ENCODE assay signal across 12 cellular contexts in genomic region chr2:138779451-138780440, GRCh38. TPM values are rescaled to one million over a fixed set of nuclear protein-coding genes. Genes with fewer than 3 reads are reported as not detected.
DNase-seq lines count a peak whose midpoint lies in the region; ATAC-seq and TF ChIP-seq lines count a peak whose summit lies in the region.
"Had no signal": no experiment of that assay in that cellular context is flagged by ENCODE, and none has a peak within 500 bp of the region (broad histone marks: within the 10 kb centered on the region; RNA-seq: fewer than 3 reads in every experiment).

TSS of gene NXPH2 (minus strand) at chr2:138780390. CDS start at chr2:138780241, 149 bp downstream.

- H4K20me1 ChIP-seq in neural cell (ENCODE audit: insufficient read depth), result no peaks in the 10 kb centered on the region

- H2AFZ ChIP-seq in neural cell (ENCODE audit: low read depth, low read length), result no peak within 1 kb of the TSS

- no peaks in the 10 kb centered on the region for H3F3A ChIP-seq in neural cell (ENCODE audit: insufficient read depth, low read length, poor library complexity, severe bottlenecking)

- no peaks in the 10 kb centered on the region for H3K36me3 ChIP-seq in esophagus muscularis mucosa
- H3K36me3 ChIP-seq in neural cell (ENCODE audit: insufficient read depth, low read length), result no peaks in the 10 kb centered on the region

- TF ChIP-seq POLR2A in esophagus muscularis mucosa (IDR thresholded peaks at IDR 0.05; ENCODE audit: low read depth), result no peak

- no peak within 1 kb of the TSS for H3K27ac ChIP-seq in esophagus muscularis mucosa (replicated peaks in 1 of 4)
- no peak within 1 kb of the TSS for H3K27ac ChIP-seq in neural cell (ENCODE audit: low read length)
- H3K27ac ChIP-seq: VCaP had no signal

- peak within 1 kb of the TSS; percentile 31 to 43 (median 36) for H3K4me3 ChIP-seq in esophagus muscularis mucosa
- peak within 1 kb of the TSS; percentile 80 for H3K4me3 ChIP-seq in neural cell (ENCODE audit: low read length)
- H3K4me3 ChIP-seq: K562 had no signal

- TF ChIP-seq EP300 in esophagus muscularis mucosa (IDR thresholded peaks at IDR 0.05) (no peak), neural cell (conservative IDR thresholded peaks at IDR 0.05; ENCODE audit: poor library complexity, severe bottlenecking) (no peak)

- H3K27me3 ChIP-seq in esophagus muscularis mucosa, result peaks cover 0 to 57% (median 21%) of the 10 kb centered on the region in 4 donors
- H3K27me3 ChIP-seq in neural cell (ENCODE audit: insufficient read depth, low read depth, low read length), result peaks cover 60% of the 10 kb centered on the region

- H3K9me2 ChIP-seq in neural cell (ENCODE audit: insufficient read depth, low read length), result no peaks in the 10 kb centered on the region

- peak within 1 kb of the TSS; percentile 78 for H3K4me2 ChIP-seq in neural cell (ENCODE audit: low read length)

- TF ChIP-seq CTCF in esophagus muscularis mucosa (IDR thresholded peaks at IDR 0.05) (no peak), neural cell (IDR thresholded peaks at IDR 0.05; ENCODE audit: poor library complexity, severe bottlenecking) (peak; percentile 32)

- 4% methylated on average over 28 of the region's 73 CpGs for WGBS in esophagus muscularis mucosa

- H3K79me2 ChIP-seq in neural cell (replicated peaks; ENCODE audit: insufficient read depth, low read length), result no peaks in the 10 kb centered on the region

- peak within 1 kb of the TSS; percentile 15 for H3K9ac ChIP-seq in neural cell (ENCODE audit: low read length)

- DNase-seq in A172 (ENCODE audit: low spot score), result peak; percentile 29
- peak; percentile 25 for DNase-seq in HuH-7.5 (ENCODE audit: low spot score)
- no peak for DNase-seq in esophagus muscularis mucosa (ENCODE audit: extremely low spot score)
- no peak for DNase-seq in medulla oblongata (ENCODE audit: extremely low spot score)
- DNase-seq in NCI-H2107 treated with DMSO at 0.1 percent for 48 hours (lab: John Stamatoyannopoulos, UW; ENCODE audit: unreplicated experiment), result no peak
- DNase-seq in cerebellar cortex (ENCODE audit: low spot score), result no peak
- DNase-seq: COR-L47 had no signal

- intact Hi-C loops in esophagus muscularis mucosa (cut with DNase I), result loop anchor here (10.0 kb wide), 1 partner anchor 865 kb away; no protein-coding TSS in a partner anchor

- ATAC-seq in GM21367 (IDR thresholded peaks at IDR 0.05; ENCODE audit: unreplicated experiment), result no peak
- ATAC-seq: K562 had no signal

- no peak for TF ChIP-seq RAD21 in neural cell (conservative IDR thresholded peaks at IDR 0.05)

- H3K9me3 ChIP-seq in esophagus muscularis mucosa (no peaks in the 10 kb centered on the region), neural cell (ENCODE audit: low read length) (peaks cover 7% of the 10 kb centered on the region)

- peaks cover 16 to 30% (median 28%) of the 10 kb centered on the region in 4 donors for H3K4me1 ChIP-seq in esophagus muscularis mucosa

TF ChIP-seq in neural cell, 6 proteins besides CTCF, POLR2A, EP300 and RAD21:
- TF ChIP-seq, protein P1, sequence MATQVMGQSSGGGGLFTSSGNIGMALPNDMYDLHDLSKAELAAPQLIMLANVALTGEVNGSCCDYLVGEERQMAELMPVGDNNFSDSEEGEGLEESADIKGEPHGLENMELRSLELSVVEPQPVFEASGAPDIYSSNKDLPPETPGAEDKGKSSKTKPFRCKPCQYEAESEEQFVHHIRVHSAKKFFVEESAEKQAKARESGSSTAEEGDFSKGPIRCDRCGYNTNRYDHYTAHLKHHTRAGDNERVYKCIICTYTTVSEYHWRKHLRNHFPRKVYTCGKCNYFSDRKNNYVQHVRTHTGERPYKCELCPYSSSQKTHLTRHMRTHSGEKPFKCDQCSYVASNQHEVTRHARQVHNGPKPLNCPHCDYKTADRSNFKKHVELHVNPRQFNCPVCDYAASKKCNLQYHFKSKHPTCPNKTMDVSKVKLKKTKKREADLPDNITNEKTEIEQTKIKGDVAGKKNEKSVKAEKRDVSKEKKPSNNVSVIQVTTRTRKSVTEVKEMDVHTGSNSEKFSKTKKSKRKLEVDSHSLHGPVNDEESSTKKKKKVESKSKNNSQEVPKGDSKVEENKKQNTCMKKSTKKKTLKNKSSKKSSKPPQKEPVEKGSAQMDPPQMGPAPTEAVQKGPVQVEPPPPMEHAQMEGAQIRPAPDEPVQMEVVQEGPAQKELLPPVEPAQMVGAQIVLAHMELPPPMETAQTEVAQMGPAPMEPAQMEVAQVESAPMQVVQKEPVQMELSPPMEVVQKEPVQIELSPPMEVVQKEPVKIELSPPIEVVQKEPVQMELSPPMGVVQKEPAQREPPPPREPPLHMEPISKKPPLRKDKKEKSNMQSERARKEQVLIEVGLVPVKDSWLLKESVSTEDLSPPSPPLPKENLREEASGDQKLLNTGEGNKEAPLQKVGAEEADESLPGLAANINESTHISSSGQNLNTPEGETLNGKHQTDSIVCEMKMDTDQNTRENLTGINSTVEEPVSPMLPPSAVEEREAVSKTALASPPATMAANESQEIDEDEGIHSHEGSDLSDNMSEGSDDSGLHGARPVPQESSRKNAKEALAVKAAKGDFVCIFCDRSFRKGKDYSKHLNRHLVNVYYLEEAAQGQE (IDR thresholded peaks at IDR 0.05; ENCODE audit: borderline replicate concordance), result no peak
- TF ChIP-seq SMC3 (conservative IDR thresholded peaks at IDR 0.05; ENCODE audit: poor library complexity) (peak; percentile 14), MXI1 (conservative IDR thresholded peaks at IDR 0.05; ENCODE audit: poor library complexity, severe bottlenecking) (peak; percentile 53)

RNA-seq across cellular contexts. Expression of gene NXPH2, which starts in this region (rescaled TPM):
- 34.5 and 42.2 TPM in 2 replicates for total RNA-seq in A172 (2014; rRNA removed; shearing (Covaris generic))
- total RNA-seq in esophagus muscularis mucosa, result not detected
- polyA plus RNA-seq in neural cell, result not detected in 2 replicates
- polyA minus RNA-seq in neural cell, result not detected in 2 replicates
- total RNA-seq: K562, posterior vena cava had no signal
- polyA plus RNA-seq: K562 had no signal

Comparison
In these comparisons a context has a peak if more than half of its experiments do, and no peak if none do; other contexts are left out.
1. RNA of gene NXPH2 (total RNA-seq): 34.5 to 42.2 TPM in A172; not detected in esophagus muscularis mucosa; every median in the first group is over 10 times any median in the second.
2. DNase-seq: peak in A172 (single experiment) and HuH-7.5 (single experiment); none in esophagus muscularis mucosa (single experiment), medulla oblongata (single experiment), NCI-H2107 treated with DMSO at 0.1 percent for 48 hours (single experiment) and cerebellar cortex (single experiment).